Comparison of ENCODE assay signal across 11 cellular contexts in the genomic region with DNA sequence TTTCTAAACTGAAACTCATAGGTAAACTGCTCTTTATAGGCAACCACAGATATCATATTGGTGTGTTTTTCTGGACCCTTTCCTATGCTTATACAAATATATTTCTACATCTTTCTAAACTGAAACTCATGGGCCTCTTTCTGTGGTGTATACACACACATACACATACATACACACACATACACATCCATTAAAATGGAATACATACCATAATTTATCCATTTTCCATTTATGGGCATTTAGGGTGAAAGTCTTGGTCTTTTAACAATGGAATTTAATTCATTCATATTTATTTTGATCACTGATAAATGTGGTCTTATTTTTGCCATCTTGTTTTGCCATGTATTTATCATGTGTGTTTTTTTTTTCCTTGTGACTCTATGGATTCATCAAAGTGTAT. TPM values are rescaled to one million over a fixed set of nuclear protein-coding genes. Genes with fewer than 3 reads are reported as not detected.
DNase-seq lines count a peak whose midpoint lies in the region; ATAC-seq, FAIRE-seq and TF ChIP-seq lines count a peak whose summit lies in the region.
"Had no signal": no experiment of that assay in that cellular context is flagged by ENCODE, and none has a peak within 500 bp of the region (broad histone marks: within the 10 kb centered on the region; RNA-seq: fewer than 3 reads in every experiment).

No MANE protein-coding gene starts in this region.

- no peak for ATAC-seq in natural killer cell treated with Interleukin-12 subunit alpha and Interleukin-12 subunit beta and Interleukin-15 and Interleukin-18, amount 100 ng/mL, for 72 hours
- no peak for ATAC-seq in HG03159 (IDR thresholded peaks at IDR 0.05; ENCODE audit: unreplicated experiment)
- no peak for ATAC-seq in GM18505 (IDR thresholded peaks at IDR 0.05; ENCODE audit: unreplicated experiment)

- H3K36me3 Mint-ChIP-seq in CD14-positive monocyte, result peaks cover 19 to 22% of the 10 kb centered on the region in 2 donors
- peaks cover 9% of the 10 kb centered on the region for H3K36me3 Mint-ChIP-seq in natural killer cell treated with Interleukin-12 subunit alpha and Interleukin-12 subunit beta and Interleukin-15 and Interleukin-18, amount 100 ng/mL, for 72 hours

- H3K9me3 ChIP-seq in HEK293 (ENCODE audit: control insufficient read depth, insufficient read depth, low read depth, low read length) (no peaks in the 10 kb centered on the region), ascending aorta (no peaks in the 10 kb centered on the region)

- H3K27me3 ChIP-seq in ascending aorta, result no peaks in the 10 kb centered on the region

- TF ChIP-seq CTCF in CD14-positive monocyte (IDR thresholded peaks at IDR 0.05) (no peak), HEK293 (tag by site-specific recombination; IDR thresholded peaks at IDR 0.05) (no peak), ascending aorta (IDR thresholded peaks at IDR 0.05) (no peak)

- DNase-seq in CD14-positive monocyte (ENCODE audit: low spot score), result no peak
- no peak for DNase-seq in ascending aorta (ENCODE audit: low spot score in 2 of 2)
- DNase-seq in natural killer cell treated with Interleukin-12 subunit alpha and Interleukin-12 subunit beta and Interleukin-15 and Interleukin-18, amount 100 ng/mL, for 72 hours (ENCODE audit: low spot score), result no peak
- no peak for DNase-seq in ureter (ENCODE audit: low spot score)
- DNase-seq in HTR-8/SVneo (ENCODE audit: insufficient read length, low spot score), result no peak
- DNase-seq: dermis blood vessel endothelial cell, MV-4-11, NCI-H774 had no signal

- H3K4me1 ChIP-seq in HEK293 (ENCODE audit: control insufficient read depth, insufficient read depth, low read length) (peaks cover 4% of the 10 kb centered on the region; the same call in 1 of the 2 replicates), ascending aorta (peaks cover 8 to 60% of the 10 kb centered on the region in 2 donors)

- H3K4me3 Mint-ChIP-seq in CD14-positive monocyte, result no peak overlapping the region
- H3K4me3 Mint-ChIP-seq in natural killer cell treated with Interleukin-12 subunit alpha and Interleukin-12 subunit beta and Interleukin-15 and Interleukin-18, amount 100 ng/mL, for 72 hours, result peak overlapping the region; percentile 96

- H3K36me3 ChIP-seq in HEK293 (ENCODE audit: control insufficient read depth in 2 of 2, insufficient read depth in 1 of 2, low read length in 2 of 2), result no peaks in the 10 kb centered on the region
- H3K36me3 ChIP-seq in ascending aorta, result no peaks in the 10 kb centered on the region

- CTCF ChIA-PET in HEK293 (lab: Yijun Ruan, JAX), result interaction anchor here (0.6 to 1.3 kb wide), 3 partner anchors 14 to 88 kb away, joined by 3 to 4 read pairs (median 3); no protein-coding TSS in a partner anchor

- peak overlapping the region in 4 of 7 donors; percentile 50 to 79 (median 64) for H3K27ac Mint-ChIP-seq in CD14-positive monocyte
- peak overlapping the region; percentile 99 to 100 for H3K27ac Mint-ChIP-seq in natural killer cell treated with Interleukin-12 subunit alpha and Interleukin-12 subunit beta and Interleukin-15 and Interleukin-18, amount 100 ng/mL, for 72 hours

- H3K4me1 Mint-ChIP-seq in CD14-positive monocyte, result peaks cover 80% of the 10 kb centered on the region
- peaks cover 67 to 77% of the 10 kb centered on the region in 2 donors for H3K4me1 Mint-ChIP-seq in natural killer cell treated with Interleukin-12 subunit alpha and Interleukin-12 subunit beta and Interleukin-15 and Interleukin-18, amount 100 ng/mL, for 72 hours (ENCODE audit: low read depth in 2 of 2)

- intact Hi-C loops in CD14-positive monocyte (cut with micrococcal nuclease), result no loop called here
- intact Hi-C loops in ascending aorta (cut with DNase I), result loop anchor here (2.0 to 5.0 kb wide), 3 partner anchors 121 to 637 kb away; partner anchors contain the start of genes RAD50 and SLC22A4

- H3K4me3 ChIP-seq in HEK293 (ENCODE audit: low read depth, low read length), result no peak overlapping the region
- H3K4me3 ChIP-seq in ascending aorta, result no peak overlapping the region

- H3K9me3 Mint-ChIP-seq in CD14-positive monocyte, result peaks cover 0 to 3% (median 0%) of the 10 kb centered on the region in 7 donors
- H3K9me3 Mint-ChIP-seq in natural killer cell treated with Interleukin-12 subunit alpha and Interleukin-12 subunit beta and Interleukin-15 and Interleukin-18, amount 100 ng/mL, for 72 hours, result no peaks in the 10 kb centered on the region

- peaks cover 0 to 1% (median 0%) of the 10 kb centered on the region in 3 donors for H3K27me3 Mint-ChIP-seq in CD14-positive monocyte (ENCODE audit: low read depth in 3 of 3)
- no peaks in the 10 kb centered on the region for H3K27me3 Mint-ChIP-seq in natural killer cell treated with Interleukin-12 subunit alpha and Interleukin-12 subunit beta and Interleukin-15 and Interleukin-18, amount 100 ng/mL, for 72 hours

- H3K27ac ChIP-seq in HEK293 (ENCODE audit: extremely low read depth, low read depth, low read length) (no peak overlapping the region), ascending aorta (peak overlapping the region; percentile 97 to 100)

- POLR2A ChIA-PET in HEK293 (lab: Yijun Ruan, JAX), result no interaction called here

- no peak for FAIRE-seq in HTR-8/SVneo (lab: Jason Lieb, UNC)

- no peak for TF ChIP-seq POLR2A in GM18505 (IDR thresholded peaks at IDR 0.05; ENCODE audit: borderline replicate concordance, extremely low read depth, insufficient read depth, insufficient read length)

TF ChIP-seq in HEK293, 187 proteins besides CTCF, POLR2A, EP300 and RAD21:
- TF ChIP-seq SETDB1 (IDR thresholded peaks at IDR 0.05; ENCODE audit: insufficient read length, low read length) (peak; percentile 51), ZNF132 (tag by site-specific recombination; IDR thresholded peaks at IDR 0.05; ENCODE audit: borderline replicate concordance) (no peak), ZNF292 (tag by site-specific recombination; IDR thresholded peaks at IDR 0.05; ENCODE audit: borderline replicate concordance, low read depth) (no peak), ZNF707 (tag by site-specific recombination; IDR thresholded peaks at IDR 0.05) (no peak)
- TF ChIP-seq, protein P1, sequence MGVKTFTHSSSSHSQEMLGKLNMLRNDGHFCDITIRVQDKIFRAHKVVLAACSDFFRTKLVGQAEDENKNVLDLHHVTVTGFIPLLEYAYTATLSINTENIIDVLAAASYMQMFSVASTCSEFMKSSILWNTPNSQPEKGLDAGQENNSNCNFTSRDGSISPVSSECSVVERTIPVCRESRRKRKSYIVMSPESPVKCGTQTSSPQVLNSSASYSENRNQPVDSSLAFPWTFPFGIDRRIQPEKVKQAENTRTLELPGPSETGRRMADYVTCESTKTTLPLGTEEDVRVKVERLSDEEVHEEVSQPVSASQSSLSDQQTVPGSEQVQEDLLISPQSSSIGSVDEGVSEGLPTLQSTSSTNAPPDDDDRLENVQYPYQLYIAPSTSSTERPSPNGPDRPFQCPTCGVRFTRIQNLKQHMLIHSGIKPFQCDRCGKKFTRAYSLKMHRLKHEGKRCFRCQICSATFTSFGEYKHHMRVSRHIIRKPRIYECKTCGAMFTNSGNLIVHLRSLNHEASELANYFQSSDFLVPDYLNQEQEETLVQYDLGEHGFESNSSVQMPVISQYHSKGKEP (tag by site-specific recombination; IDR thresholded peaks at IDR 0.05), result no peak

RNA-seq across cellular contexts. Expression of gene SLC22A5, which starts 44.1 kb away (rescaled TPM):
- 1 to 10 TPM; 2.4 to 3.5 TPM for polyA plus RNA-seq in CD14-positive monocyte
- 11.9 TPM for total RNA-seq in ascending aorta
- total RNA-seq in natural killer cell treated with Interleukin-12 subunit alpha and Interleukin-12 subunit beta and Interleukin-15 and Interleukin-18, amount 100 ng/mL, for 72 hours, result 1 to 10 TPM; 3.5 to 6.4 TPM
- total RNA-seq in ureter, result 23.2 TPM
